In the genomic region with DNA sequence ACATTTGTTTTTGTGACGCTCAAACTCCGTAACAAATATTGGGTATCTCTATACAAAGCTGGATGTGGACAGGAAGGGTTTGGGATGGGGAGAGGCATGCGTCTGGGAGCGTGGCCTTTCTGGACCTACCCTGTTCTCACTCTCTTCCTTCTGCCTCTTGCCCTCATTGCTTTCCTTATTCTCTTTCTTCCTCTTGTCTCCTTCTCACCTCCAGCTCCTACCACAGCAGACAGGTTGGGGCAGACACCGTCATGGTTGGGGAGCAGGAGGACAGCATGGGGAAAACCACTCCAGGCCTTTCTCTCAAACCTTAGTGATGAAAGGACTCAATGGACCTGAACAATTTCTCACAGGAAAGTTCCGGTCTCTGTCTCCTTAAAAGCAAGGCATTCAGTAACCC, we compare ENCODE assay signal across 9 cellular contexts.
DNase-seq lines count a peak whose midpoint lies in the region; ATAC-seq and TF ChIP-seq lines count a peak whose summit lies in the region.
"Had no signal": no experiment of that assay in that cellular context is flagged by ENCODE, and none has a peak within 500 bp of the region (broad histone marks: within the 10 kb centered on the region; RNA-seq: fewer than 3 reads in every experiment).

No MANE protein-coding gene starts in this region.

- H3K4me3 ChIP-seq in GM12865 (ENCODE audit: low read depth, low read length) = peak overlapping the region; percentile 15
- no peak overlapping the region for H3K4me3 ChIP-seq in skin epidermis

- H3K9me3 ChIP-seq in T-helper 17 cell (ENCODE audit: control insufficient read depth, low read length, poor library complexity, severe bottlenecking) = no peaks in the 10 kb centered on the region

- no peaks in the 10 kb centered on the region for H3K36me3 Mint-ChIP-seq in T-helper 17 cell (ENCODE audit: low read depth)

- no peak for TF ChIP-seq CTCF in GM12865 (IDR thresholded peaks at IDR 0.05; ENCODE audit: insufficient read depth, low read depth, low read length, missing control alignments)

- H3K4me3 Mint-ChIP-seq in T-helper 17 cell = peak overlapping the region; percentile 39

- peak overlapping the region in 20 of 21 experiments; percentile 43 to 91 (median 77) for H3K27ac ChIP-seq in skin epidermis

- intact Hi-C loops in left ventricle myocardium superior (cut with micrococcal nuclease) = no loop called here

- peaks cover 58% of the 10 kb centered on the region for H3K4me1 Mint-ChIP-seq in T-helper 17 cell

- H3K27ac Mint-ChIP-seq in T-helper 17 cell = peak overlapping the region; percentile 98

- ATAC-seq in T-helper 17 cell (no peak), left ventricle myocardium superior (peak; percentile 57), HG03439 (IDR thresholded peaks at IDR 0.05; ENCODE audit: unreplicated experiment) (no peak), GM18870 (IDR thresholded peaks at IDR 0.05; ENCODE audit: unreplicated experiment) (no peak)

- no peaks in the 10 kb centered on the region for H3K27me3 Mint-ChIP-seq in T-helper 17 cell

- DNase-seq in GM12865 (ENCODE audit: low read depth) (peak; percentile 83), T-helper 17 cell (no peak), left ventricle myocardium superior (no peak), DMS114 treated with DMSO at 0.1 percent for 48 hours (lab: John Stamatoyannopoulos, UW; ENCODE audit: unreplicated experiment) (no peak), NCI-H1105 treated with DMSO at 0.1 percent for 48 hours (lab: John Stamatoyannopoulos, UW) (no peak)
- DNase-seq: DMS153 had no signal
